In the genomic region with DNA sequence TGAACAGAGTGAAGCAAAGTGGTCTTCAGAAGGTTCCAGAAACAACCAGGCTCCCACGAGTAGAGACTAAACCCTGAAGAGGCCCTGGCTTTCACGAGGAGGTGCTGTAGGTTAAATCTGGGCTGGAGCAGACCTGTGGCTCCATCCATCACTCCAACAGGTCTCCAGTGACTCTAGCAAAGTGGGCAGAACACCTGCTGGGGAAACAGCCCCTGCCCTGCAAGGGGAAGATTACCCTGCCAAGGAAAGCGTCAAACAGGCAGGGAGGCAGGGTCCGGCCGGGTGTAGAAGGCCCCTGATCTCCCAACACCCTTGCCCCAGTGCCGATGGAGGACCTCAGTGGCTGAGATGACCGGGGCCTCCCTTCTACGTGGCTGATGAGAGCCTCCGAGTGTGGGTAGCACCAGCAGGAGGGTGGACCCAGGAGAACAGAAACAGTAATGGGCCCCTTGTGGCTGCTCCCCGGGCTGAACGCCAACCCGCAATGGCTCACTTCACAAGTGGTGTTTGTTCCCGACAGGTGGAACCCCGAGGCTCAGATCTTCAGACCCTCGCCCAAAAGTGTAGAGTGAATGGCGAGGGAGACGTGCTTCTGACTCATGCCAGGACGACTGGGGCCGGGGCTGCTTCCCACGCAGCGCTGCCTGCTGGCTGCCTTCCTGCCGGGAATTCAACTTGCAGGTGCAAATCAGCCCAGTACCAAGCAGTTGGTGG, we compare ENCODE assay signal across 1 cellular context.
TF ChIP-seq lines count a peak whose summit lies in the region.

No MANE protein-coding gene starts in this region.

TF ChIP-seq in GM23338, 12 proteins besides CTCF, POLR2A, EP300 and RAD21:
- TF ChIP-seq NANOG (IDR thresholded peaks at IDR 0.05; ENCODE audit: borderline replicate concordance) (no peak), CREB1 (CRISPR knock-in tag; IDR thresholded peaks at IDR 0.05; ENCODE audit: low read depth) (no peak), POLR2AphosphoS5 (IDR thresholded peaks at IDR 0.05; ENCODE audit: low read depth) (no peak), ZNF114 (CRISPR knock-in tag; IDR thresholded peaks at IDR 0.05) (no peak), ZNF331 (CRISPR knock-in tag; IDR thresholded peaks at IDR 0.05; ENCODE audit: low read depth) (no peak), EZH2 (IDR thresholded peaks at IDR 0.05; ENCODE audit: low read depth, unreplicated experiment) (no peak), STAT1 (IDR thresholded peaks at IDR 0.05; ENCODE audit: unreplicated experiment) (no peak), EZH2phosphoT487 (IDR thresholded peaks at IDR 0.05; ENCODE audit: unreplicated experiment) (no peak), JUNB (IDR thresholded peaks at IDR 0.05; ENCODE audit: unreplicated experiment) (no peak)
- TF ChIP-seq, protein P1, sequence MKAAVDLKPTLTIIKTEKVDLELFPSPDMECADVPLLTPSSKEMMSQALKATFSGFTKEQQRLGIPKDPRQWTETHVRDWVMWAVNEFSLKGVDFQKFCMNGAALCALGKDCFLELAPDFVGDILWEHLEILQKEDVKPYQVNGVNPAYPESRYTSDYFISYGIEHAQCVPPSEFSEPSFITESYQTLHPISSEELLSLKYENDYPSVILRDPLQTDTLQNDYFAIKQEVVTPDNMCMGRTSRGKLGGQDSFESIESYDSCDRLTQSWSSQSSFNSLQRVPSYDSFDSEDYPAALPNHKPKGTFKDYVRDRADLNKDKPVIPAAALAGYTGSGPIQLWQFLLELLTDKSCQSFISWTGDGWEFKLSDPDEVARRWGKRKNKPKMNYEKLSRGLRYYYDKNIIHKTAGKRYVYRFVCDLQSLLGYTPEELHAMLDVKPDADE (IDR thresholded peaks at IDR 0.05), result no peak
- TF ChIP-seq, protein P2, sequence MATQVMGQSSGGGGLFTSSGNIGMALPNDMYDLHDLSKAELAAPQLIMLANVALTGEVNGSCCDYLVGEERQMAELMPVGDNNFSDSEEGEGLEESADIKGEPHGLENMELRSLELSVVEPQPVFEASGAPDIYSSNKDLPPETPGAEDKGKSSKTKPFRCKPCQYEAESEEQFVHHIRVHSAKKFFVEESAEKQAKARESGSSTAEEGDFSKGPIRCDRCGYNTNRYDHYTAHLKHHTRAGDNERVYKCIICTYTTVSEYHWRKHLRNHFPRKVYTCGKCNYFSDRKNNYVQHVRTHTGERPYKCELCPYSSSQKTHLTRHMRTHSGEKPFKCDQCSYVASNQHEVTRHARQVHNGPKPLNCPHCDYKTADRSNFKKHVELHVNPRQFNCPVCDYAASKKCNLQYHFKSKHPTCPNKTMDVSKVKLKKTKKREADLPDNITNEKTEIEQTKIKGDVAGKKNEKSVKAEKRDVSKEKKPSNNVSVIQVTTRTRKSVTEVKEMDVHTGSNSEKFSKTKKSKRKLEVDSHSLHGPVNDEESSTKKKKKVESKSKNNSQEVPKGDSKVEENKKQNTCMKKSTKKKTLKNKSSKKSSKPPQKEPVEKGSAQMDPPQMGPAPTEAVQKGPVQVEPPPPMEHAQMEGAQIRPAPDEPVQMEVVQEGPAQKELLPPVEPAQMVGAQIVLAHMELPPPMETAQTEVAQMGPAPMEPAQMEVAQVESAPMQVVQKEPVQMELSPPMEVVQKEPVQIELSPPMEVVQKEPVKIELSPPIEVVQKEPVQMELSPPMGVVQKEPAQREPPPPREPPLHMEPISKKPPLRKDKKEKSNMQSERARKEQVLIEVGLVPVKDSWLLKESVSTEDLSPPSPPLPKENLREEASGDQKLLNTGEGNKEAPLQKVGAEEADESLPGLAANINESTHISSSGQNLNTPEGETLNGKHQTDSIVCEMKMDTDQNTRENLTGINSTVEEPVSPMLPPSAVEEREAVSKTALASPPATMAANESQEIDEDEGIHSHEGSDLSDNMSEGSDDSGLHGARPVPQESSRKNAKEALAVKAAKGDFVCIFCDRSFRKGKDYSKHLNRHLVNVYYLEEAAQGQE (IDR thresholded peaks at IDR 0.05; ENCODE audit: unreplicated experiment), result no peak
- TF ChIP-seq, protein P3, sequence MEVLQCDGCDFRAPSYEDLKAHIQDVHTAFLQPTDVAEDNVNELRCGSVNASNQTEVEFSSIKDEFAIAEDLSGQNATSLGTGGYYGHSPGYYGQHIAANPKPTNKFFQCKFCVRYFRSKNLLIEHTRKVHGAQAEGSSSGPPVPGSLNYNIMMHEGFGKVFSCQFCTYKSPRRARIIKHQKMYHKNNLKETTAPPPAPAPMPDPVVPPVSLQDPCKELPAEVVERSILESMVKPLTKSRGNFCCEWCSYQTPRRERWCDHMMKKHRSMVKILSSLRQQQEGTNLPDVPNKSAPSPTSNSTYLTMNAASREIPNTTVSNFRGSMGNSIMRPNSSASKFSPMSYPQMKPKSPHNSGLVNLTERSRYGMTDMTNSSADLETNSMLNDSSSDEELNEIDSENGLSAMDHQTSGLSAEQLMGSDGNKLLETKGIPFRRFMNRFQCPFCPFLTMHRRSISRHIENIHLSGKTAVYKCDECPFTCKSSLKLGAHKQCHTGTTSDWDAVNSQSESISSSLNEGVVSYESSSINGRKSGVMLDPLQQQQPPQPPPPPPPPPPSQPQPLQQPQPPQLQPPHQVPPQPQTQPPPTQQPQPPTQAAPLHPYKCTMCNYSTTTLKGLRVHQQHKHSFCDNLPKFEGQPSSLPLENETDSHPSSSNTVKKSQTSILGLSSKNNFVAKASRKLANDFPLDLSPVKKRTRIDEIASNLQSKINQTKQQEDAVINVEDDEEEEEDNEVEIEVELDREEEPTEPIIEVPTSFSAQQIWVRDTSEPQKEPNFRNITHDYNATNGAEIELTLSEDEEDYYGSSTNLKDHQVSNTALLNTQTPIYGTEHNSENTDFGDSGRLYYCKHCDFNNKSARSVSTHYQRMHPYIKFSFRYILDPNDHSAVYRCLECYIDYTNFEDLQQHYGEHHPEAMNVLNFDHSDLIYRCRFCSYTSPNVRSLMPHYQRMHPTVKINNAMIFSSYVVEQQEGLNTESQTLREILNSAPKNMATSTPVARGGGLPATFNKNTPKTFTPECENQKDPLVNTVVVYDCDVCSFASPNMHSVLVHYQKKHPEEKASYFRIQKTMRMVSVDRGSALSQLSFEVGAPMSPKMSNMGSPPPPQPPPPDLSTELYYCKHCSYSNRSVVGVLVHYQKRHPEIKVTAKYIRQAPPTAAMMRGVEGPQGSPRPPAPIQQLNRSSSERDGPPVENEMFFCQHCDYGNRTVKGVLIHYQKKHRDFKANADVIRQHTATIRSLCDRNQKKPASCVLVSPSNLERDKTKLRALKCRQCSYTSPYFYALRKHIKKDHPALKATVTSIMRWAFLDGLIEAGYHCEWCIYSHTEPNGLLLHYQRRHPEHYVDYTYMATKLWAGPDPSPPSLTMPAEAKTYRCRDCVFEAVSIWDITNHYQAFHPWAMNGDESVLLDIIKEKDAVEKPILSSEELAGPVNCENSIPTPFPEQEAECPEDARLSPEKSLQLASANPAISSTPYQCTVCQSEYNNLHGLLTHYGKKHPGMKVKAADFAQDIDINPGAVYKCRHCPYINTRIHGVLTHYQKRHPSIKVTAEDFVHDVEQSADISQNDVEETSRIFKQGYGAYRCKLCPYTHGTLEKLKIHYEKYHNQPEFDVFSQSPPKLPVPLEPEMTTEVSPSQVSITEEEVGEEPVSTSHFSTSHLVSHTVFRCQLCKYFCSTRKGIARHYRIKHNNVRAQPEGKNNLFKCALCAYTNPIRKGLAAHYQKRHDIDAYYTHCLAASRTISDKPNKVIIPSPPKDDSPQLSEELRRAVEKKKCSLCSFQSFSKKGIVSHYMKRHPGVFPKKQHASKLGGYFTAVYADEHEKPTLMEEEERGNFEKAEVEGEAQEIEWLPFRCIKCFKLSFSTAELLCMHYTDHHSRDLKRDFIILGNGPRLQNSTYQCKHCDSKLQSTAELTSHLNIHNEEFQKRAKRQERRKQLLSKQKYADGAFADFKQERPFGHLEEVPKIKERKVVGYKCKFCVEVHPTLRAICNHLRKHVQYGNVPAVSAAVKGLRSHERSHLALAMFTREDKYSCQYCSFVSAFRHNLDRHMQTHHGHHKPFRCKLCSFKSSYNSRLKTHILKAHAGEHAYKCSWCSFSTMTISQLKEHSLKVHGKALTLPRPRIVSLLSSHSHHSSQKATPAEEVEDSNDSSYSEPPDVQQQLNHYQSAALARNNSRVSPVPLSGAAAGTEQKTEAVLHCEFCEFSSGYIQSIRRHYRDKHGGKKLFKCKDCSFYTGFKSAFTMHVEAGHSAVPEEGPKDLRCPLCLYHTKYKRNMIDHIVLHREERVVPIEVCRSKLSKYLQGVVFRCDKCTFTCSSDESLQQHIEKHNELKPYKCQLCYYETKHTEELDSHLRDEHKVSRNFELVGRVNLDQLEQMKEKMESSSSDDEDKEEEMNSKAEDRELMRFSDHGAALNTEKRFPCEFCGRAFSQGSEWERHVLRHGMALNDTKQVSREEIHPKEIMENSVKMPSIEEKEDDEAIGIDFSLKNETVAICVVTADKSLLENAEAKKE (CRISPR knock-in tag; IDR thresholded peaks at IDR 0.05), result no peak
